16 cellular contexts compared by ENCODE assay signal in genomic region chr21:37509802-37510393, GRCh38.
DNase-seq lines count a peak whose midpoint lies in the region; ATAC-seq and TF ChIP-seq lines count a peak whose summit lies in the region.
"Had no signal": no experiment of that assay in that cellular context is flagged by ENCODE, and none has a peak within 500 bp of the region (broad histone marks: within the 10 kb centered on the region; RNA-seq: fewer than 3 reads in every experiment).

No MANE protein-coding gene starts in this region.

- no peak for ATAC-seq in stimulated activated naive CD8-positive, alpha-beta T cell treated with anti-CD3 and anti-CD28 coated beads, Interleukin-15, Interleukin-2, amounts not matched to agents 100 U/mL and 50 U/mL, for 24 hours
- ATAC-seq in PC-3: no peak
- ATAC-seq: heart left ventricle had no signal

- intact Hi-C loops in PC-3 (cut with micrococcal nuclease): no loop called here

- POLR2A ChIA-PET in PC-3 (lab: Charles Lee; ENCODE audit: unreplicated experiment): no interaction called here

- peaks cover 53% of the 10 kb centered on the region for H3K36me3 Mint-ChIP-seq in stimulated activated naive CD8-positive, alpha-beta T cell treated with anti-CD3 and anti-CD28 coated beads, Interleukin-15, Interleukin-2, amounts not matched to agents 100 ng/mL and 50 ng/mL, for 24 hours (ENCODE audit: low read depth)

- H3K9ac ChIP-seq in PC-3 (ENCODE audit: low read length): no peak overlapping the region

- no peak overlapping the region for H3K4me3 Mint-ChIP-seq in stimulated activated naive CD8-positive, alpha-beta T cell treated with anti-CD3 and anti-CD28 coated beads, Interleukin-15, Interleukin-2, amounts not matched to agents 100 ng/mL and 50 ng/mL, for 24 hours

- H4K20me1 ChIP-seq in PC-3 (ENCODE audit: low read length): no peaks in the 10 kb centered on the region

- H3K79me2 ChIP-seq in PC-3 (ENCODE audit: low read length): no peaks in the 10 kb centered on the region

- no peaks in the 10 kb centered on the region for H3K9me2 ChIP-seq in PC-3 (replicated peaks; ENCODE audit: low read length)

- no peak overlapping the region for H3K4me3 ChIP-seq in fibroblast of villous mesenchyme (ENCODE audit: low read depth, low read length)
- no peak overlapping the region for H3K4me3 ChIP-seq in PC-3 (ENCODE audit: low read length)
- H3K4me3 ChIP-seq: heart left ventricle, Peyer's patch had no signal

- H3K4me1 ChIP-seq in PC-3 (ENCODE audit: insufficient read depth, low read length): no peaks in the 10 kb centered on the region
- H3K4me1 ChIP-seq: Peyer's patch had no signal

- peaks cover 71% of the 10 kb centered on the region for H3K36me3 ChIP-seq in PC-3 (ENCODE audit: low read depth, low read length)

- H3K9me3 ChIP-seq in PC-3 (ENCODE audit: low read length): no peaks in the 10 kb centered on the region
- H3K9me3 ChIP-seq: heart left ventricle, Peyer's patch had no signal

- H3K27me3 Mint-ChIP-seq in stimulated activated naive CD8-positive, alpha-beta T cell treated with anti-CD3 and anti-CD28 coated beads, Interleukin-15, Interleukin-2, amounts not matched to agents 100 ng/mL and 50 ng/mL, for 24 hours: no peaks in the 10 kb centered on the region

- no peak overlapping the region for H3K4me2 ChIP-seq in PC-3 (ENCODE audit: low read length)

- no peaks in the 10 kb centered on the region for H3K27me3 ChIP-seq in PC-3 (ENCODE audit: low read length)
- H3K27me3 ChIP-seq: heart left ventricle, Peyer's patch had no signal

- CTCF ChIA-PET in PC-3 (lab: Charles Lee): no interaction called here

- TF ChIP-seq CTCF in fibroblast of villous mesenchyme (IDR thresholded peaks at IDR 0.05; ENCODE audit: insufficient read depth, low read depth, low read length) (no peak), PC-3 (conservative IDR thresholded peaks at IDR 0.05; ENCODE audit: low read depth, low read length) (no peak)

- no peaks in the 10 kb centered on the region for H3K4me1 Mint-ChIP-seq in stimulated activated naive CD8-positive, alpha-beta T cell treated with anti-CD3 and anti-CD28 coated beads, Interleukin-15, Interleukin-2, amounts not matched to agents 100 ng/mL and 50 ng/mL, for 24 hours (ENCODE audit: low read depth)

- H3K27ac Mint-ChIP-seq in stimulated activated naive CD8-positive, alpha-beta T cell treated with anti-CD3 and anti-CD28 coated beads, Interleukin-15, Interleukin-2, amounts not matched to agents 100 ng/mL and 50 ng/mL, for 24 hours: peak overlapping the region; percentile 46

- H3K27ac ChIP-seq in PC-3 (ENCODE audit: low read length): no peak overlapping the region
- H3K27ac ChIP-seq: heart left ventricle, Peyer's patch had no signal

- H3F3A ChIP-seq in PC-3 (ENCODE audit: low read length, unreplicated experiment): no peaks in the 10 kb centered on the region

- H2AFZ ChIP-seq in PC-3 (ENCODE audit: low read length): no peak overlapping the region

- DNase-seq in stimulated activated naive CD8-positive, alpha-beta T cell treated with anti-CD3 and anti-CD28 coated beads, Interleukin-15, Interleukin-2, amounts not matched to agents 100 U/mL and 50 U/mL, for 24 hours: no peak
- peak; percentile 36 for DNase-seq in amniotic stem cell (lab: John Stamatoyannopoulos, UW)
- peak; percentile 66 for DNase-seq in fibroblast of villous mesenchyme (ENCODE audit: low read depth)
- DNase-seq in NCI-H2196 treated with DMSO at 0.1 percent for 48 hours (lab: John Stamatoyannopoulos, UW; ENCODE audit: unreplicated experiment): no peak
- DNase-seq in PC-3: no peak
- no peak for DNase-seq in GF-D8 (lab: John Stamatoyannopoulos, UW)
- DNase-seq in stimulated activated CD4-positive, alpha-beta T cell treated with anti-CD3 and anti-CD28 coated beads, Interleukin-15, amount 100 ng/mL, for 24 hours: no peak
- DNase-seq: heart left ventricle; KBM-7; kidney; NCI-H524 treated with DMSO at 0.1 percent for 48 hours; Peyer's patch; posterior cingulate gyrus; stimulated activated CD4-positive, alpha-beta T cell treated with anti-CD3 and anti-CD28 coated beads, Interleukin-12 subunit alpha, Interleukin-12 subunit beta, amount 100 ng/mL, for 4 hours; substantia nigra had no signal

- H3K9me3 Mint-ChIP-seq in stimulated activated naive CD8-positive, alpha-beta T cell treated with anti-CD3 and anti-CD28 coated beads, Interleukin-15, Interleukin-2, amounts not matched to agents 100 ng/mL and 50 ng/mL, for 24 hours: no peaks in the 10 kb centered on the region

- no TSS peak for BruUV-seq in PC-3 (replicated peaks; lab: Mats Ljungman, UMichigan)

Comparison
In these comparisons a context has a peak if more than half of its experiments do, and no peak if none do; other contexts are left out.
1. DNase-seq: peak in amniotic stem cell (single experiment) and fibroblast of villous mesenchyme (single experiment); none in stimulated activated naive CD8-positive, alpha-beta T cell treated with anti-CD3 and anti-CD28 coated beads, Interleukin-15, Interleukin-2, amounts not matched to agents 100 U/mL and 50 U/mL, for 24 hours (single experiment), NCI-H2196 treated with DMSO at 0.1 percent for 48 hours (single experiment), PC-3 (single experiment), GF-D8 (single experiment) and stimulated activated CD4-positive, alpha-beta T cell treated with anti-CD3 and anti-CD28 coated beads, Interleukin-15, amount 100 ng/mL, for 24 hours (single experiment).